In genomic region chr6:37236921-37237320, GRCh38 we compare ENCODE assay signal across 22 cellular contexts. TPM values are rescaled to one million over a fixed set of nuclear protein-coding genes. Genes with fewer than 3 reads are reported as not detected.
DNase-seq lines count a peak whose midpoint lies in the region; ATAC-seq, FAIRE-seq and TF ChIP-seq lines count a peak whose summit lies in the region.
"Had no signal": no experiment of that assay in that cellular context is flagged by ENCODE, and none has a peak within 500 bp of the region (broad histone marks: within the 10 kb centered on the region; RNA-seq: fewer than 3 reads in every experiment).

No MANE protein-coding gene starts in this region.

- H3K4me2 ChIP-seq in mammary epithelial cell (ENCODE audit: insufficient read depth, low read depth, low read length): no peak overlapping the region
- no peak overlapping the region for H3K4me2 ChIP-seq in K562 (ENCODE audit: insufficient read depth, low read length)

- BruUV-seq in mammary epithelial cell (replicated peaks; lab: Mats Ljungman, UMichigan): no TSS peak
- no TSS peak for BruUV-seq in K562 (replicated peaks; lab: Mats Ljungman, UMichigan)

- peaks cover 16% of the 10 kb centered on the region for H3K4me1 ChIP-seq in mammary epithelial cell (ENCODE audit: insufficient read depth, low read length)
- H3K4me1 ChIP-seq in breast epithelium: no peaks in the 10 kb centered on the region
- H3K4me1 ChIP-seq in K562 (replicated peaks in 1 of 2; ENCODE audit: control insufficient read depth in 2 of 2, insufficient read depth in 2 of 2, low read length in 2 of 2): peaks cover 6 to 40% of the 10 kb centered on the region in 2 experiments

- TF ChIP-seq EP300 in K562 (IDR thresholded peaks at IDR 0.05; ENCODE audit: low read length): no peak

- H3K9ac ChIP-seq in mammary epithelial cell (ENCODE audit: insufficient read depth, low read length) (no peak overlapping the region), K562 (ENCODE audit: insufficient read depth in 1 of 2, low read depth in 2 of 2, low read length in 2 of 2) (peak overlapping the region in 1 of 2 experiments; percentile 38; a peak in 1 of 4 replicates)

- H3K36me3 ChIP-seq in mammary epithelial cell (ENCODE audit: insufficient read depth, low read length) (no peaks in the 10 kb centered on the region), breast epithelium (no peaks in the 10 kb centered on the region), K562 (ENCODE audit: control insufficient read depth, insufficient read depth, low read length) (no peaks in the 10 kb centered on the region; the same call in 2 of the 3 replicates)
- H3K36me3 ChIP-seq: cardiac muscle cell, transverse colon had no signal

- H4K20me1 ChIP-seq in mammary epithelial cell (ENCODE audit: insufficient read depth, low read length) (no peaks in the 10 kb centered on the region), K562 (replicated peaks; ENCODE audit: control insufficient read depth, insufficient read depth, low read length) (no peaks in the 10 kb centered on the region)

- H2AFZ ChIP-seq in mammary epithelial cell (ENCODE audit: low read depth, low read length): peak overlapping the region; percentile 55
- H2AFZ ChIP-seq in K562 (ENCODE audit: low read depth, low read length): peak overlapping the region; percentile 58

- H3K4me3 ChIP-seq in mammary epithelial cell (replicated peaks in 1 of 3; ENCODE audit: insufficient read depth in 1 of 3, low read depth in 2 of 3, low read length in 3 of 3) (no peak overlapping the region), breast epithelium (no peak overlapping the region), K562 (no peak overlapping the region)
- H3K4me3 ChIP-seq: cardiac muscle cell, psoas muscle, skin epidermis, transverse colon had no signal

- intact Hi-C loops in mammary epithelial cell (cut with micrococcal nuclease) (no loop called here), breast epithelium (cut with DNase I; ENCODE audit: low total_unique reads) (no loop called here), K562 (cut with micrococcal nuclease) (no loop called here)

- CTCF ChIA-PET in mammary epithelial cell (lab: Charles Lee; ENCODE audit: low non-redundant PET) (no interaction called here), K562 (lab: Yijun Ruan, JAX; ENCODE audit: low intra/inter-chr PET ratio) (no interaction called here), RWPE1 (lab: Yijun Ruan, JAX) (no interaction called here)

- no peaks in the 10 kb centered on the region for H3K9me1 ChIP-seq in K562 (ENCODE audit: control insufficient read depth, insufficient read depth, low read length)

- TF ChIP-seq CTCF in mammary epithelial cell (conservative IDR thresholded peaks at IDR 0.05 in 1 of 2, IDR thresholded peaks at IDR 0.05 in 1 of 2; ENCODE audit: extremely low read depth in 1 of 2, insufficient read depth in 1 of 2, low read depth in 1 of 2, low read length in 2 of 2): no peak
- no peak for TF ChIP-seq CTCF in breast epithelium (IDR thresholded peaks at IDR 0.05)
- TF ChIP-seq CTCF in K562 (IDR thresholded peaks at IDR 0.05 in 2 of 3, conservative IDR thresholded peaks at IDR 0.05 in 1 of 3; ENCODE audit: insufficient read depth in 2 of 3, low read depth in 1 of 3, low read length in 3 of 3): no peak
- no peak for TF ChIP-seq CTCF in RWPE1 (conservative IDR thresholded peaks at IDR 0.05; ENCODE audit: low read depth)

- H3K9me3 ChIP-seq in mammary epithelial cell (replicated peaks; ENCODE audit: insufficient read depth, low read length) (no peaks in the 10 kb centered on the region), breast epithelium (no peaks in the 10 kb centered on the region), K562 (replicated peaks; ENCODE audit: control insufficient read depth, insufficient read depth, low read depth, low read length) (0 out of 2 replicates have a peak, but pooled peaks cover 3% of the 10 kb centered on the region)
- H3K9me3 ChIP-seq: psoas muscle, transverse colon had no signal

- peak; percentile 36 for DNase-seq in mammary epithelial cell
- no peak for DNase-seq in breast epithelium (ENCODE audit: low spot score in 2 of 2)
- no peak for DNase-seq in K562 (ENCODE audit: extremely low read depth in 1 of 4, low spot score in 3 of 4)
- DNase-seq in iris pigment epithelial cell (ENCODE audit: low read depth): peak; percentile 57
- no peak for DNase-seq in RWPE1 (ENCODE audit: low spot score)
- DNase-seq in activated CD4-positive, alpha-beta T cell treated with anti-CD3 and anti-CD28 coated beads, Interleukin-2, amount 50 U/mL, for 4 hours: no peak
- no peak for DNase-seq in HK-2 (ENCODE audit: unreplicated experiment)
- DNase-seq: 8988T; activated T-cell treated with anti-CD3 and anti-CD28 coated beads, Interleukin-2, amount 50 U/mL, for 72 hours; DMS79 treated with DMSO at 0.1 percent for 48 hours; effector CD4-positive, alpha-beta T cell; left colon; NCI-H1105 treated with DMSO at 0.1 percent for 48 hours; psoas muscle; RPMI8226; stimulated activated CD4-positive, alpha-beta T cell treated with anti-CD3 and anti-CD28 coated beads, Interleukin-2, amount 100 ng/mL, for 48 hours; T1000; transverse colon had no signal

- in situ Hi-C loops in mammary epithelial cell (cut with MboI; ENCODE audit: low sequenced_read_pairs in 2 of 2): no loop called here
- in situ Hi-C loops in K562 (cut with MboI): no loop called here

- TF ChIP-seq RAD21 in K562 (CRISPR knock-in tag; conservative IDR thresholded peaks at IDR 0.05 in 1 of 2, IDR thresholded peaks at IDR 0.05 in 1 of 2): no peak

- POLR2A ChIA-PET in K562 (lab: Yijun Ruan, JAX): interaction anchor here (1.3 to 1.8 kb wide), 2 partner anchors 11 to 21 kb away, joined by 3 to 7 read pairs; partner anchors contain the start of genes TBC1D22B and TMEM217
- POLR2A ChIA-PET in RWPE1 (lab: Yijun Ruan, JAX; ENCODE audit: low non-redundant PET): no interaction called here

- H3K27ac ChIP-seq in mammary epithelial cell (ENCODE audit: insufficient read depth, low read depth, low read length) (no peak overlapping the region), breast epithelium (no peak overlapping the region), K562 (ENCODE audit: extremely low read depth, low read depth, low read length) (no peak overlapping the region; the same call in 2 of the 3 replicates), RWPE1 (no peak overlapping the region)
- H3K27ac ChIP-seq: cardiac muscle cell, psoas muscle, skin epidermis, transverse colon had no signal

- 88% methylated on average over 2 of the region's 2 CpGs for WGBS in mammary epithelial cell (ENCODE audit: low coverage, missing lambda C conversion rate)
- 57% methylated on average over 2 of the region's 2 CpGs for WGBS in K562 (ENCODE audit: insufficient coverage, low coverage, missing lambda C conversion rate)

- FAIRE-seq in K562 (lab: Jason Lieb, UNC): no peak

- dilution Hi-C loops in mammary epithelial cell (cut with HindIII; ENCODE audit: low sequenced_read_pairs): no loop called here

- TF ChIP-seq POLR2A in breast epithelium (IDR thresholded peaks at IDR 0.05) (no peak), K562 (conservative IDR thresholded peaks at IDR 0.05) (no peak)

- no peaks in the 10 kb centered on the region for H3K79me2 ChIP-seq in mammary epithelial cell (ENCODE audit: insufficient read depth, low read length)
- H3K79me2 ChIP-seq in K562 (ENCODE audit: control insufficient read depth, insufficient read depth, low read length): no peaks in the 10 kb centered on the region

- H3K27me3 ChIP-seq in mammary epithelial cell (ENCODE audit: insufficient read depth, low read length): no peaks in the 10 kb centered on the region
- H3K27me3 ChIP-seq in breast epithelium: no peaks in the 10 kb centered on the region
- no peaks in the 10 kb centered on the region for H3K27me3 ChIP-seq in K562 (ENCODE audit: control insufficient read depth in 2 of 2, insufficient read depth in 2 of 2, low read length in 2 of 2)
- H3K27me3 ChIP-seq: cardiac muscle cell, transverse colon had no signal

- ATAC-seq in K562: no peak
- no peak for ATAC-seq in HG03045 (IDR thresholded peaks at IDR 0.05; ENCODE audit: unreplicated experiment)
- ATAC-seq: activated T-cell treated with anti-CD3 and anti-CD28 coated beads, Interleukin-2, amount 50 U/mL, for 72 hours; esophagus mucosa; left colon; psoas muscle had no signal

RNA-seq across cellular contexts. Expression of gene TBC1D22B, which starts 20.7 kb away (rescaled TPM):
- total RNA-seq in mammary epithelial cell (10 to 100 TPM in 1 of 2 donors, 1 to 10 TPM in 1; 9.3 to 10.4 TPM), breast epithelium (10 to 100 TPM in 1 of 3 donors, 1 to 10 TPM in 2; 5.8 to 12.4 (median 8.8) TPM), K562 (2014; rRNA removed) (10.9 and 13.0 TPM in 2 replicates), K562 (2014; rRNA removed; fragmentation: Illumina TruSeq; extraction: Trizol) (13.5 and 13.9 TPM in 2 replicates), K562 (2015; rRNA removed; fragmentation: Illumina TruSeq; extraction: Trizol) (12.3 and 13.1 TPM in 2 replicates), K562 (2021) (16.1 and 17.2 TPM in 2 replicates)
- polyA plus RNA-seq in mammary epithelial cell (5.7 TPM), K562 (2011; rRNA removed) (14.0 and 15.3 TPM in 2 replicates), K562 (2014; fragmentation: Illumina TruSeq; extraction: Trizol) (21.7 and 24.2 TPM in 2 replicates), K562 (2014; fragmentation: Nextera tagmentation; extraction: Ambion mirVana) (1 to 10 TPM; 4.8 to 6.4 TPM), K562 (2014; rRNA removed) (14.0 and 14.5 TPM in 2 replicates)
- polyA minus RNA-seq in mammary epithelial cell: 8.7 TPM
- 32.9 and 35.9 TPM in 2 replicates for total RNA-seq in K562 (2011; cell fraction: chromatin; rRNA removed; ENCODE audit: low replicate concordance)
- total RNA-seq in K562 (2011; cell fraction: nucleolus; rRNA removed): 16.1 and 18.0 TPM in 2 replicates
- 22.4 and 25.4 TPM in 2 replicates for total RNA-seq in K562 (2011; cell fraction: nucleoplasm; rRNA removed)
- polyA plus RNA-seq in K562 (2011; cell fraction: cytosol; rRNA removed): 11.5 and 14.7 TPM in 2 replicates
- 22.4 and 24.0 TPM in 2 replicates for polyA plus RNA-seq in K562 (2011; cell fraction: nucleus; rRNA removed)
- polyA plus RNA-seq in K562 (2012): 12.9 and 19.1 TPM in 2 replicates
- polyA minus RNA-seq in K562 (2011; rRNA and poly(A)+ RNA removed): 10.0 and 11.0 TPM in 2 replicates
- polyA minus RNA-seq in K562 (2011; cell fraction: cytosol; rRNA and poly(A)+ RNA removed): 6.8 and 8.6 TPM in 2 replicates
- 11.8 and 14.1 TPM in 2 replicates for polyA minus RNA-seq in K562 (2011; cell fraction: nucleus; rRNA and poly(A)+ RNA removed)

RNA-seq across cellular contexts. Expression of gene TMEM217, which starts 21.0 kb away (rescaled TPM):
- 1 to 10 TPM; 1.7 to 4.2 TPM for total RNA-seq in mammary epithelial cell
- 1.1 TPM for polyA plus RNA-seq in mammary epithelial cell
- polyA minus RNA-seq in mammary epithelial cell: 5.6 TPM
- 1 to 10 TPM in 1 of 3 donors, under 1 TPM in 1, not detected in 1; 0.66 to 1.0 TPM for total RNA-seq in breast epithelium
- total RNA-seq in K562 (2011; cell fraction: chromatin; rRNA removed; ENCODE audit: low replicate concordance): 9.2 and 9.3 TPM in 2 replicates
- 6.8 and 8.0 TPM in 2 replicates for total RNA-seq in K562 (2011; cell fraction: nucleolus; rRNA removed)
- total RNA-seq in K562 (2011; cell fraction: nucleoplasm; rRNA removed): 6.2 and 9.8 TPM in 2 replicates
- 1.3 and 1.5 TPM in 2 replicates for total RNA-seq in K562 (2014; rRNA removed)
- 1.6 and 2.4 TPM in 2 replicates for total RNA-seq in K562 (2014; rRNA removed; fragmentation: Illumina TruSeq; extraction: Trizol)
- 3.3 and 4.0 TPM in 2 replicates for total RNA-seq in K562 (2015; rRNA removed; fragmentation: Illumina TruSeq; extraction: Trizol)
- total RNA-seq in K562 (2021): 1.9 and 2.0 TPM in 2 replicates
- 5.0 and 8.0 TPM in 2 replicates for polyA plus RNA-seq in K562 (2011; rRNA removed)
- polyA plus RNA-seq in K562 (2011; cell fraction: cytosol; rRNA removed): 3.3 and 5.8 TPM in 2 replicates
- 3.6 and 5.0 TPM in 2 replicates for polyA plus RNA-seq in K562 (2011; cell fraction: nucleus; rRNA removed)
- polyA plus RNA-seq in K562 (2012): 3.2 and 3.5 TPM in 2 replicates
- 1.9 and 2.3 TPM in 2 replicates for polyA plus RNA-seq in K562 (2014; fragmentation: Illumina TruSeq; extraction: Trizol)
- 1 to 10 TPM; 1.8 to 1.9 TPM for polyA plus RNA-seq in K562 (2014; fragmentation: Nextera tagmentation; extraction: Ambion mirVana)
- 2.8 and 3.5 TPM in 2 replicates for polyA plus RNA-seq in K562 (2014; rRNA removed)
- polyA minus RNA-seq in K562 (2011; rRNA and poly(A)+ RNA removed): 3.4 and 4.8 TPM in 2 replicates
- 1.5 and 3.3 TPM in 2 replicates for polyA minus RNA-seq in K562 (2011; cell fraction: cytosol; rRNA and poly(A)+ RNA removed)
- 2.0 and 2.4 TPM in 2 replicates for polyA minus RNA-seq in K562 (2011; cell fraction: nucleus; rRNA and poly(A)+ RNA removed)

Comparison
In these comparisons a context has a peak if more than half of its experiments do, and no peak if none do; other contexts are left out.
1. DNase-seq: peak in mammary epithelial cell (single experiment) and iris pigment epithelial cell (single experiment); none in breast epithelium (0 of 2), K562 (0 of 4), RWPE1 (single experiment), activated CD4-positive, alpha-beta T cell treated with anti-CD3 and anti-CD28 coated beads, Interleukin-2, amount 50 U/mL, for 4 hours (0 of 2) and HK-2 (single experiment).